ENCODE assay signal across 8 cellular contexts in the genomic region with DNA sequence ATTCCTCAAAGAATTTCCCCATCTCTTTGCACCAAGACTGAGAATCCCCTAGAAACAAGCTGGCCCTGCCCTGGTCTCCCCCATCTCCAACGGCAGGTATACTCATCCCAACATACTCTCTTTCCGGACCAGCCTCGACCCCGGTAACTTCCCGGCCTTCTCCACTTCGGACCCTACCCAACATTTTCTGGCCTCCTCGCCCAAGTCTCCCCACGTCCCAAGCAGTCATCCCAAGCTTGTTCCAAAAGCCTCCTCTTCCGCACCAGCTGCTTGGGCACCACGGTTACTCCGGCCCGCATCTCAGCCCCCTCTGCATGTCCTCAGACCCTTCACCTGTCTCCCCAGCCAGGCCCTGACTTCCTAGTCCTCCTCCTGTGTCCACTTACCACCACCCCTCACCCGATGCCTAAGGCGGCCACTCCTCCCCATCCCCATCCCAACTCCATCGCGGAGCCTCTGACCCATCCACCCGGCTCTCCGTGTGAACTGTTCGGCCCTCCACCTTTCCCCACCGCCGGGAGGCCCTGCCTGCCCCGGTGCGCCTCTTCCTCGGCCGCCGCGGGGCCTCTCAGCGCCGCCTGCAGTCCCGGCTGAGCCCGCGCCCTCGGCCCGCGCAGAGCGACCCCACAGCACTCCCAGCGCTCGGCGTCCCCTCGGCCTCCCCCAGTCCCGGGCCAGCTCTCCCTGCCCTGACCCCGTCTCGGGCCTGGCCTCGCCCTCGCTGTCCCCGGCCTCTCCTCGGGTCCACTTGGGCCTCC. TPM values are rescaled to one million over a fixed set of nuclear protein-coding genes. Genes with fewer than 3 reads are reported as not detected.
DNase-seq lines count a peak whose midpoint lies in the region; ATAC-seq and TF ChIP-seq lines count a peak whose summit lies in the region.

No MANE protein-coding gene starts in this region.

- intact Hi-C loops in A673 (cut with micrococcal nuclease; ENCODE audit: unreplicated experiment) = no loop called here

- POLR2A ChIA-PET in A673 (lab: Charles Lee; ENCODE audit: low non-redundant PET) = no interaction called here

- H3K27me3 ChIP-seq in A673 (replicated peaks; ENCODE audit: insufficient read depth, low read depth, low read length, poor library complexity) (no peaks in the 10 kb centered on the region), osteoblast (ENCODE audit: insufficient read depth, low read length) (no peaks in the 10 kb centered on the region)

- peaks cover 46% of the 10 kb centered on the region for H4K20me1 ChIP-seq in osteoblast (ENCODE audit: insufficient read depth, low read length)

- DNase-seq in A673 (ENCODE audit: low spot score) (no peak), NAMALWA (ENCODE audit: low spot score) (peak; percentile 33), activated T-helper 1 cell treated with Interleukin-2 at 50 U/mL for 16 hours (ENCODE audit: low read depth) (peak; percentile 24), foreskin fibroblast (peak in 1 of 2 donors; percentile 67), osteoblast (ENCODE audit: insufficient read length, low spot score, missing footprints) (peak; percentile 94), NCI-H526 treated with DMSO at 0.1 percent for 48 hours (lab: John Stamatoyannopoulos, UW) (no peak)

- H3K36me3 ChIP-seq in A673 (ENCODE audit: insufficient read depth, low read length, poor library complexity, severe bottlenecking) (no peaks in the 10 kb centered on the region), osteoblast (ENCODE audit: insufficient read depth, low read length) (peaks cover 1% of the 10 kb centered on the region)

- no TSS peak for BruUV-seq in A673 (replicated peaks; lab: Mats Ljungman, UMichigan)

- H3K9me3 ChIP-seq in A673 (ENCODE audit: low read depth, low read length, poor library complexity, severe bottlenecking) (no peaks in the 10 kb centered on the region), osteoblast (ENCODE audit: low read depth, low read length) (no peaks in the 10 kb centered on the region)

- TF ChIP-seq CTCF in A673 (conservative IDR thresholded peaks at IDR 0.05; ENCODE audit: low read depth, low read length) (no peak; the same call in 1 of the 2 replicates), foreskin fibroblast (IDR thresholded peaks at IDR 0.05; ENCODE audit: low read depth, low read length) (peak; percentile 28), osteoblast (IDR thresholded peaks at IDR 0.05; ENCODE audit: extremely low read depth, low read depth, low read length) (no peak)

- ATAC-seq in GM19463 (IDR thresholded peaks at IDR 0.05; ENCODE audit: unreplicated experiment) (peak; percentile 14), HG03135 (IDR thresholded peaks at IDR 0.05; ENCODE audit: unreplicated experiment) (no peak)

- H3K4me3 ChIP-seq in A673 (ENCODE audit: low read depth, low read length, poor library complexity, severe bottlenecking) (peak overlapping the region; percentile 87), foreskin fibroblast (ENCODE audit: low read depth in 1 of 2, low read length in 2 of 2) (peak overlapping the region; percentile 71 to 78), osteoblast (ENCODE audit: insufficient read depth, low read length) (peak overlapping the region; percentile 84)

- peaks cover 54% of the 10 kb centered on the region for H3K79me2 ChIP-seq in osteoblast (ENCODE audit: insufficient read depth, low read length)

- H2AFZ ChIP-seq in osteoblast (ENCODE audit: low read length) = peak overlapping the region; percentile 22

- peak overlapping the region; percentile 97 for H3K4me2 ChIP-seq in osteoblast (ENCODE audit: insufficient read depth, low read length)

- H3K27ac ChIP-seq in A673 (ENCODE audit: low read depth, low read length, poor library complexity, severe bottlenecking) (peak overlapping the region; percentile 77), osteoblast (ENCODE audit: low read depth, low read length) (peak overlapping the region; percentile 69)

- CTCF ChIA-PET in A673 (lab: Charles Lee) = interaction anchor here (0.9 kb wide), 1 partner anchor 99 kb away, joined by 3 read pairs; no protein-coding TSS in a partner anchor

- H3K4me1 ChIP-seq in A673 (ENCODE audit: insufficient read depth, low read length, poor library complexity, severe bottlenecking) = peaks cover 6% of the 10 kb centered on the region
- peaks cover 16% of the 10 kb centered on the region for H3K4me1 ChIP-seq in osteoblast (ENCODE audit: insufficient read depth, low read length)

RNA-seq across cellular contexts. Expression of gene PITPNA, which starts 1.0 kb away (rescaled TPM):
- total RNA-seq in A673 (2021) = 75.7 and 93.1 TPM in 2 replicates
- 19.2 and 21.5 TPM in 2 replicates for total RNA-seq in osteoblast

RNA-seq across cellular contexts. Expression of gene INPP5K, which starts 45.2 kb away (rescaled TPM):
- total RNA-seq in A673 (2021) (26.2 and 27.5 TPM in 2 replicates), osteoblast (40.4 and 51.4 TPM in 2 replicates)

Comparison
In these comparisons a context has a peak if more than half of its experiments do, and no peak if none do; other contexts are left out.
1. DNase-seq: peak in NAMALWA (single experiment), activated T-helper 1 cell treated with Interleukin-2 at 50 U/mL for 16 hours (single experiment) and osteoblast (single experiment); none in A673 (single experiment) and NCI-H526 treated with DMSO at 0.1 percent for 48 hours (single experiment).
2. Peak in every context shown above with its lines, with median percentiles within 50 percentile points of each other: H3K4me3 ChIP-seq.